In the genomic region with DNA sequence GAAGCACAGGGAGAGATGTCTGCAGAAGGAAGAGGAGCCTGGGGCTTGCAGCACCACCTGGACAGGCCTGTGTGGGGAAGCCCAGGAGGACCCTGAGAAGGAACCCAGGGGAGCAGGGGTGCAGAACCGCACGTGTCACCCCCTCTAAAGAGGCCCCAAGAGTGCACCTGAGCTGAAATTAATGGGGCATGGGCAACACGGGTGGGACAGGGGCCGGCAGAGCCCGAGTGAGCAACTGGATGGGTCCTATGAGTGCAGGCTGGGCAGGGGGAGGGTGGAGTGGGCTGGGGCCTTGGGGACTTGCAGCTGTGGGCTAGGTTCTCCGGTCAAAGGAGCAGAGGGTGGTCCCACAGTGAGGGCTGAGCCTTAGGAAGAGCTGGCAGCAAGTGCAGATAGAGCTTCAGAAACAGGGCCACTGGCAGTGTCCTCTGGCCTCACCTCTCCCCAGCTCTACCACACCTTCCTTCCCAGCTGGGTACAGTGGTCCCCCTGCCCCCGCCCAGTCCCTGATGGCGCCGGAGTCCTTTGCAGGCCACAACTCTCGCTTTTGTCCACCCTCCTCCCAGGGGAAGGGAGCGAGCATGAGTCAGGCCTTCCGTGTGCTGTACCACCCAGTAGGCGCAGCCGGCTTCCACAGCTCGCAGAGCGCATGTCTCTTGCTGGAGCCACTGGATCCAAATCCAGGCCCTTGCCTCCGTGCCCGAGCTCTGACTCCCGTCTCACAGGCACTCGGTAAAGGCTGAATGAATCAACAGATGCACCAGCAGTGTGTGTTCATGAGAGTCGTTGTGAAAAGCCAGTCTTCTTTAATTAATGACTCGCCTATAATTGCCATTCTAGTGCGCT, we compare ENCODE assay signal across 1 cellular context.
TF ChIP-seq lines count a peak whose summit lies in the region.

No MANE protein-coding gene starts in this region.

TF ChIP-seq in SK-N-SH treated with all-trans-retinoic acid at 6 μM for 48 hours, 23 proteins besides CTCF, POLR2A, EP300 and RAD21 (continued from another document):
- no peak for TF ChIP-seq CSRNP3 (CRISPR knock-in tag; IDR thresholded peaks at IDR 0.05)
- TF ChIP-seq, protein P1, sequence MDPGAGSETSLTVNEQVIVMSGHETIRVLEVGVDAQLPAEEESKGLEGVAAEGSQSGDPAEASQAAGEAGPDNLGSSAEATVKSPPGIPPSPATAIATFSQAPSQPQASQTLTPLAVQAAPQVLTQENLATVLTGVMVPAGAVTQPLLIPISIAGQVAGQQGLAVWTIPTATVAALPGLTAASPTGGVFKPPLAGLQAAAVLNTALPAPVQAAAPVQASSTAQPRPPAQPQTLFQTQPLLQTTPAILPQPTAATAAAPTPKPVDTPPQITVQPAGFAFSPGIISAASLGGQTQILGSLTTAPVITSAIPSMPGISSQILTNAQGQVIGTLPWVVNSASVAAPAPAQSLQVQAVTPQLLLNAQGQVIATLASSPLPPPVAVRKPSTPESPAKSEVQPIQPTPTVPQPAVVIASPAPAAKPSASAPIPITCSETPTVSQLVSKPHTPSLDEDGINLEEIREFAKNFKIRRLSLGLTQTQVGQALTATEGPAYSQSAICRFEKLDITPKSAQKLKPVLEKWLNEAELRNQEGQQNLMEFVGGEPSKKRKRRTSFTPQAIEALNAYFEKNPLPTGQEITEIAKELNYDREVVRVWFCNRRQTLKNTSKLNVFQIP (CRISPR knock-in tag; IDR thresholded peaks at IDR 0.05; ENCODE audit: borderline replicate concordance, low read depth), result no peak
TF ChIP-seq in SK-N-SH treated with all-trans-retinoic acid at 6 μM for 48 hours: peak in this region for 0.
